In the genomic region with DNA sequence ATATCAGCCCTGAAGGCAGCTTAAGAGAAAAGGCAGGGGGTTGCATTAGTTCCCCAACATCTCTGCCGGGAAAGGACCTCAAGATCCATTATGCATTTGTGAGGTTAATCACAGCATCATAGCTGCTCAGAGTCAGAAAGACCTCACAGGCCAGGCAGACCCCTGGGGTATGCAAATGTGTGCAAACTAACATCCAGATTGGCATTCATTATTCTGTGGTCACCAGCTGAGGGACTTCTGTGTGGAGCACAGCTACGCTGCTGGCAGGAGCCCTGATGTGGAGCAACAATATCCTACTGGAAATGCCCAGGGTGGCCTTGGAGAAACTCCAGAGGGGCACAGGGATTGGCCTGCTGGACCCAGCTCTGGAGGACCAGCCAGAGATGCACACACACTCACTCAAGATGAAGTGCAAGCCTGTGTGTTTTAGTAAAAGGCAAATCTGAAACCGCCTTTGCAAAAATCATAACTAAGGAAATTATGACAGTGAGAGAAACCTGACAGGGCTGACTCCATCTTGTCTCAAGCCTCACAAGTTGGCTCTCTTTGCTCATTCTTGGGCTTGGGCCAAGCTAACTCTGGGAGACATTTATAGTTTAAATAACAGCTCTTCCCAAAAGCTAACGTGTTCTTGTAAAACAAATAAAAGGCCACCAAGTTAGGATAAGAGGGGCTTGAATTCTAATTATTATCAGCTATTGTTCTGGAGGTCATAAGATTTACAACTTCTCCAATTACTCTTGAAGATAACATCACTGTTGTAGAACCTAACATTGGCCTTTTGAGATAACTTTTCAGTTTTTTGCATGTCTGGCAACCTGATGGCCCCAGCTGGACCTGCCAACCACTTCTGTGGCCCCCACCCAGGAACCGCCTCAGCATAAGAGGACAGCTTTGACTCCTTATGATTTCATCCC, we compare ENCODE assay signal across 1 cellular context.
TF ChIP-seq lines count a peak whose summit lies in the region.

No MANE protein-coding gene starts in this region.

TF ChIP-seq in A549, 52 proteins besides CTCF, POLR2A, EP300 and RAD21 (continued from another document):
- TF ChIP-seq, protein P1, sequence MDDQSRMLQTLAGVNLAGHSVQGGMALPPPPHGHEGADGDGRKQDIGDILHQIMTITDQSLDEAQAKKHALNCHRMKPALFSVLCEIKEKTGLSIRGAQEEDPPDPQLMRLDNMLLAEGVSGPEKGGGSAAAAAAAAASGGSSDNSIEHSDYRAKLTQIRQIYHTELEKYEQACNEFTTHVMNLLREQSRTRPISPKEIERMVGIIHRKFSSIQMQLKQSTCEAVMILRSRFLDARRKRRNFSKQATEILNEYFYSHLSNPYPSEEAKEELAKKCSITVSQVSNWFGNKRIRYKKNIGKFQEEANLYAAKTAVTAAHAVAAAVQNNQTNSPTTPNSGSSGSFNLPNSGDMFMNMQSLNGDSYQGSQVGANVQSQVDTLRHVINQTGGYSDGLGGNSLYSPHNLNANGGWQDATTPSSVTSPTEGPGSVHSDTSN (IDR thresholded peaks at IDR 0.05), result no peak
- TF ChIP-seq KDM1A (IDR thresholded peaks at IDR 0.05; ENCODE audit: low read depth), result no peak
- TF ChIP-seq CBX2 (IDR thresholded peaks at IDR 0.05; ENCODE audit: borderline replicate concordance, low read depth), result no peak
- TF ChIP-seq ZSCAN20 (CRISPR knock-in tag; IDR thresholded peaks at IDR 0.05), result peak; percentile 98
- peak; percentile 62; the same call in 1 of the 2 replicates for TF ChIP-seq TP53 (CRISPR knock-in tag; IDR thresholded peaks at IDR 0.05)
- no peak for TF ChIP-seq RCOR1 (IDR thresholded peaks at IDR 0.05; ENCODE audit: low read depth, low read length)
- TF ChIP-seq SMC3 (IDR thresholded peaks at IDR 0.05), result no peak
- peak; percentile 100 for TF ChIP-seq HEYL (CRISPR knock-in tag; IDR thresholded peaks at IDR 0.05)
- peak; percentile 98 for TF ChIP-seq ZNF302 (CRISPR knock-in tag; IDR thresholded peaks at IDR 0.05)
- TF ChIP-seq, protein P2, sequence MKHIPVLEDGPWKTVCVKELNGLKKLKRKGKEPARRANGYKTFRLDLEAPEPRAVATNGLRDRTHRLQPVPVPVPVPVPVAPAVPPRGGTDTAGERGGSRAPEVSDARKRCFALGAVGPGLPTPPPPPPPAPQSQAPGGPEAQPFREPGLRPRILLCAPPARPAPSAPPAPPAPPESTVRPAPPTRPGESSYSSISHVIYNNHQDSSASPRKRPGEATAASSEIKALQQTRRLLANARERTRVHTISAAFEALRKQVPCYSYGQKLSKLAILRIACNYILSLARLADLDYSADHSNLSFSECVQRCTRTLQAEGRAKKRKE (CRISPR knock-in tag; IDR thresholded peaks at IDR 0.05; ENCODE audit: low read depth), result peak; percentile 99
- TF ChIP-seq HOXA7 (CRISPR knock-in tag; IDR thresholded peaks at IDR 0.05), result peak; percentile 84
- TF ChIP-seq GATA3 (IDR thresholded peaks at IDR 0.05; ENCODE audit: borderline replicate concordance), result no peak; the same call in 1 of the 2 replicates
- TF ChIP-seq, protein P3, sequence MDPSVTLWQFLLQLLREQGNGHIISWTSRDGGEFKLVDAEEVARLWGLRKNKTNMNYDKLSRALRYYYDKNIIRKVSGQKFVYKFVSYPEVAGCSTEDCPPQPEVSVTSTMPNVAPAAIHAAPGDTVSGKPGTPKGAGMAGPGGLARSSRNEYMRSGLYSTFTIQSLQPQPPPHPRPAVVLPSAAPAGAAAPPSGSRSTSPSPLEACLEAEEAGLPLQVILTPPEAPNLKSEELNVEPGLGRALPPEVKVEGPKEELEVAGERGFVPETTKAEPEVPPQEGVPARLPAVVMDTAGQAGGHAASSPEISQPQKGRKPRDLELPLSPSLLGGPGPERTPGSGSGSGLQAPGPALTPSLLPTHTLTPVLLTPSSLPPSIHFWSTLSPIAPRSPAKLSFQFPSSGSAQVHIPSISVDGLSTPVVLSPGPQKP (IDR thresholded peaks at IDR 0.05; ENCODE audit: low read depth, low read length), result no peak
- no peak for TF ChIP-seq FOSL2 (IDR thresholded peaks at IDR 0.05)
- TF ChIP-seq FOSL2 (CRISPR knock-in tag; IDR thresholded peaks at IDR 0.05), result peak; percentile 33
- TF ChIP-seq CEBPB (IDR thresholded peaks at IDR 0.05), result no peak
- no peak for TF ChIP-seq MAFK (IDR thresholded peaks at IDR 0.05; ENCODE audit: partially characterized antibody)
- TF ChIP-seq HDAC2 (IDR thresholded peaks at IDR 0.05), result no peak
- TF ChIP-seq, protein P4, sequence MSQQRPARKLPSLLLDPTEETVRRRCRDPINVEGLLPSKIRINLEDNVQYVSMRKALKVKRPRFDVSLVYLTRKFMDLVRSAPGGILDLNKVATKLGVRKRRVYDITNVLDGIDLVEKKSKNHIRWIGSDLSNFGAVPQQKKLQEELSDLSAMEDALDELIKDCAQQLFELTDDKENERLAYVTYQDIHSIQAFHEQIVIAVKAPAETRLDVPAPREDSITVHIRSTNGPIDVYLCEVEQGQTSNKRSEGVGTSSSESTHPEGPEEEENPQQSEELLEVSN (IDR thresholded peaks at IDR 0.05; ENCODE audit: borderline replicate concordance, low read depth), result no peak
- peak; percentile 99 for TF ChIP-seq EHF (CRISPR knock-in tag; IDR thresholded peaks at IDR 0.05)
- no peak for TF ChIP-seq PHF8 (IDR thresholded peaks at IDR 0.05; ENCODE audit: borderline replicate concordance, low read depth)
- no peak for TF ChIP-seq CHD2 (IDR thresholded peaks at IDR 0.05; ENCODE audit: low read length, partially characterized antibody)
- TF ChIP-seq ZFP36 (IDR thresholded peaks at IDR 0.05; ENCODE audit: borderline replicate concordance, partially characterized antibody), result no peak
- no peak for TF ChIP-seq JUNB (IDR thresholded peaks at IDR 0.05)
- no peak for TF ChIP-seq NR3C1 (IDR thresholded peaks at IDR 0.05)
- peak; percentile 98 for TF ChIP-seq HOXB13 (CRISPR knock-in tag; IDR thresholded peaks at IDR 0.05; ENCODE audit: low read depth)
- TF ChIP-seq JUN (IDR thresholded peaks at IDR 0.05), result no peak
- peak; percentile 99 for TF ChIP-seq HOXB5 (CRISPR knock-in tag; IDR thresholded peaks at IDR 0.05)
- TF ChIP-seq NPAS2 (CRISPR knock-in tag; IDR thresholded peaks at IDR 0.05; ENCODE audit: borderline replicate concordance), result peak; percentile 88; the same call in 1 of the 2 replicates
- TF ChIP-seq TFCP2L1 (CRISPR knock-in tag; IDR thresholded peaks at IDR 0.05), result no peak
- peak; percentile 92 for TF ChIP-seq FOSB (CRISPR knock-in tag; IDR thresholded peaks at IDR 0.05)
- TF ChIP-seq, protein P5, sequence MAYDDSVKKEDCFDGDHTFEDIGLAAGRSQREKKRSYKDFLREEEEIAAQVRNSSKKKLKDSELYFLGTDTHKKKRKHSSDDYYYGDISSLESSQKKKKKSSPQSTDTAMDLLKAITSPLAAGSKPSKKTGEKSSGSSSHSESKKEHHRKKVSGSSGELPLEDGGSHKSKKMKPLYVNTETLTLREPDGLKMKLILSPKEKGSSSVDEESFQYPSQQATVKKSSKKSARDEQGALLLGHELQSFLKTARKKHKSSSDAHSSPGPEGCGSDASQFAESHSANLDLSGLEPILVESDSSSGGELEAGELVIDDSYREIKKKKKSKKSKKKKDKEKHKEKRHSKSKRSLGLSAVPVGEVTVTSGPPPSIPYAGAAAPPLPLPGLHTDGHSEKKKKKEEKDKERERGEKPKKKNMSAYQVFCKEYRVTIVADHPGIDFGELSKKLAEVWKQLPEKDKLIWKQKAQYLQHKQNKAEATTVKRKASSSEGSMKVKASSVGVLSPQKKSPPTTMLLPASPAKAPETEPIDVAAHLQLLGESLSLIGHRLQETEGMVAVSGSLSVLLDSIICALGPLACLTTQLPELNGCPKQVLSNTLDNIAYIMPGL (CRISPR knock-in tag; IDR thresholded peaks at IDR 0.05; ENCODE audit: borderline replicate concordance), result peak; percentile 74; the same call in 1 of the 2 replicates
- no peak for TF ChIP-seq ESRRA (IDR thresholded peaks at IDR 0.05; ENCODE audit: borderline replicate concordance, low read length)
